Comparison of ENCODE assay signal across 8 cellular contexts in the genomic region with DNA sequence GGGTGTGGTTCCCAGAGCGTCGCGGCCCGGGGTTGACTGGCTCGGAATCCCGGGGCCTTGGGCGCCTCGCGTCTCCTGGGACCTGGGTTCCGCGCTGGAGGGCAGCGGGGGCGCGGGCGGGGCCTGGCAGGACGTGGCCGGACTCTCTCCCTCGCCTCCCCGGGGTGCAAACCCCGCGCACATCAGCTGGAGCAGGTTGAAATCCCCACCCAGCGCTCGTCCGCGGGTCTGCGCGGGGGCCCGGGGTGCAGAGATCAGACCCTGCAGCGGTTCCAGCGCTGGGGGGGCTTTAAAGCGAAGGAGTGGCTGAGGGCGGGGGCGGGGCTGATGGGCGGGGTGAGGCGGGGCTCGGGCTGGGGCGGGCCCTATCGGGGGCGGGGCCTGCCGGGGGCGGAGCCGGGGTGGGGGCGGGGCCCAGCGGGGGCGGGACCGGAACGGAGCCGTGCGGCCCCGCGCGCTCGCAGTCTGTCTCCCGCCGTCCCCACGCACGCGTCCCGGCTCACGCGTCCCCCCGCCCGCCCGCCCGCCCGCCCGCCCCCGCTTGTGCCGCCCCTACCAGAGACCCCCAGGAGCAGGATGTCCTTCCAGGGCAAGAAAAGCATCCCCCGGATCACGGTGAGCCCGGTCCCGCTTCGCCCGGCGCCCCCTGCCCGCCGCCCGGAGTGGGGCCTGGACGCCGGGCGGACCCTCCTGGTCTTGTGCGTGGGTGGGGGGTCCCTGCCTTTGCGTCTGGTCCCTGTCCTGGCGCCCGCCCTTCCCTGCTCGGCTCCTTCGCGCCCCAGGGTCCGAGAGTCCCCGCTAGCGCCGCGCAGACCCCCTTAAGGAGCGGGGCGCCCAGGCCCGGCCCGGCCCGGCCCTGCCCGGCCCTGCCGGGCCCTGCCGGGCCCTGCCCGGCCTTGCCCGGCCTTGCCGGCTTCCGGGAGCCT. TPM values are rescaled to one million over a fixed set of nuclear protein-coding genes. Genes with fewer than 3 reads are reported as not detected.
DNase-seq lines count a peak whose midpoint lies in the region; ATAC-seq and TF ChIP-seq lines count a peak whose summit lies in the region.

A gene (plus strand): TSS at position 461 of the 926 bp plus-strand sequence. CDS start 116 bp downstream, at position 577.

- peak within 1 kb of the TSS; percentile 32 for H3K4me3 Mint-ChIP-seq in CD8-positive, alpha-beta T cell

- peaks cover 7% of the 10 kb centered on the region for H3K4me1 Mint-ChIP-seq in CD8-positive, alpha-beta T cell (ENCODE audit: low read depth)

- in situ Hi-C loops in KBM-7 (cut with MboI; ENCODE audit: low pct_unique_long_range_greater_than_20kb, low sequenced_read_pairs): no loop called here

- no peaks in the 10 kb centered on the region for H3K79me2 ChIP-seq in Karpas-422 (ENCODE audit: low read length)

- no peak within 1 kb of the TSS for H2AFZ ChIP-seq in Karpas-422 (ENCODE audit: low read length)

- H3K27me3 Mint-ChIP-seq in CD8-positive, alpha-beta T cell (ENCODE audit: low read depth): peaks cover 50% of the 10 kb centered on the region

- peak in 3 of 7 experiments; percentile 17 to 47 (median 17) for DNase-seq in CD8-positive, alpha-beta T cell
- DNase-seq in KBM-7: peak; percentile 35
- DNase-seq in amygdala (lab: John Stamatoyannopoulos, UW): peak in 34 of 56 donors; percentile 15 to 78 (median 50)
- DNase-seq in stimulated activated CD4-positive, alpha-beta T cell treated with anti-CD3 and anti-CD28 coated beads, Interleukin-1b, Interleukin-23, amount 100 ng/mL, for 4 hours (ENCODE audit: low read depth in 2 of 2): peak; percentile 31 to 44
- no peak for DNase-seq in Karpas-422
- no peak for DNase-seq in SIG-M5 (lab: John Stamatoyannopoulos, UW)

- H3K36me3 ChIP-seq in CD8-positive, alpha-beta T cell (ENCODE audit: insufficient read depth, low read length): no peaks in the 10 kb centered on the region
- no peaks in the 10 kb centered on the region for H3K36me3 ChIP-seq in Karpas-422 (ENCODE audit: insufficient read depth, low read length)

- H3K27ac Mint-ChIP-seq in CD8-positive, alpha-beta T cell: no peak within 1 kb of the TSS

- H3K36me3 Mint-ChIP-seq in CD8-positive, alpha-beta T cell: no peaks in the 10 kb centered on the region

- H3K4me1 ChIP-seq in CD8-positive, alpha-beta T cell (ENCODE audit: insufficient read depth, low read length): peaks cover 17% of the 10 kb centered on the region
- H3K4me1 ChIP-seq in Karpas-422 (ENCODE audit: low read length): no peaks in the 10 kb centered on the region

- POLR2A ChIA-PET in CD8-positive, alpha-beta T cell (lab: Charles Lee): no interaction called here

- H3K9me2 ChIP-seq in Karpas-422 (replicated peaks; ENCODE audit: insufficient read depth, low read length): no peaks in the 10 kb centered on the region

- ATAC-seq in CD8-positive, alpha-beta T cell: peak; percentile 68
- ATAC-seq in HG03039 (IDR thresholded peaks at IDR 0.05; ENCODE audit: unreplicated experiment): no peak

- H3K9ac ChIP-seq in Karpas-422 (ENCODE audit: low read length): no peak within 1 kb of the TSS

- no peak within 1 kb of the TSS for H3K4me2 ChIP-seq in Karpas-422 (ENCODE audit: low read depth, low read length, poor library complexity, severe bottlenecking)

- H3K27me3 ChIP-seq in CD8-positive, alpha-beta T cell (ENCODE audit: insufficient read depth, low read length): peaks cover 10% of the 10 kb centered on the region
- H3K27me3 ChIP-seq in Karpas-422 (ENCODE audit: low read length): no peaks in the 10 kb centered on the region

- no peak within 1 kb of the TSS for H3K27ac ChIP-seq in CD8-positive, alpha-beta T cell (ENCODE audit: low read depth, low read length)
- no peak within 1 kb of the TSS for H3K27ac ChIP-seq in Karpas-422 (ENCODE audit: low read length)

- no peaks in the 10 kb centered on the region for H4K20me1 ChIP-seq in Karpas-422 (ENCODE audit: insufficient read depth, low read depth, low read length)

- peak within 1 kb of the TSS; percentile 39 for H3K4me3 ChIP-seq in CD8-positive, alpha-beta T cell (ENCODE audit: low read depth, low read length)
- H3K4me3 ChIP-seq in iPS-11a (ENCODE audit: low read depth, low read length) (peak within 1 kb of the TSS; percentile 47), Karpas-422 (ENCODE audit: low read length) (no peak within 1 kb of the TSS)

- no peaks in the 10 kb centered on the region for H3K9me3 ChIP-seq in CD8-positive, alpha-beta T cell (ENCODE audit: low read length)
- no peaks in the 10 kb centered on the region for H3K9me3 ChIP-seq in Karpas-422 (ENCODE audit: low read length)

- CTCF ChIA-PET in CD8-positive, alpha-beta T cell (lab: Charles Lee): no interaction called here

- H3K9me3 Mint-ChIP-seq in CD8-positive, alpha-beta T cell: no peaks in the 10 kb centered on the region

- no peak for TF ChIP-seq CTCF in CD8-positive, alpha-beta T cell (IDR thresholded peaks at IDR 0.05)

- intact Hi-C loops in CD8-positive, alpha-beta T cell (cut with DNase I, micrococcal nuclease): loop anchor here in 1 of 2 experiments (1.0 to 10.0 kb wide), 2 partner anchors 27 to 348 kb away; a partner anchor contains a TSS

RNA-seq across cellular contexts. Expression of the gene that starts here (rescaled TPM):
- total RNA-seq in CD8-positive, alpha-beta T cell: 1 to 10 TPM; 1.0 to 1.8 TPM
- total RNA-seq in Karpas-422 (2014; rRNA removed; shearing (Covaris generic); ENCODE audit: low replicate concordance): 0.11 TPM in 1 of 2 replicates, not detected in the other

Comparison
In these comparisons a context has a peak if more than half of its experiments do, and no peak if none do; other contexts are left out.
1. DNase-seq: peak in KBM-7 (single experiment), amygdala (34 of 56) and stimulated activated CD4-positive, alpha-beta T cell treated with anti-CD3 and anti-CD28 coated beads, Interleukin-1b, Interleukin-23, amount 100 ng/mL, for 4 hours (2 of 2); none in Karpas-422 (single experiment) and SIG-M5 (single experiment).